9 cellular contexts compared by ENCODE assay signal in the genomic region with DNA sequence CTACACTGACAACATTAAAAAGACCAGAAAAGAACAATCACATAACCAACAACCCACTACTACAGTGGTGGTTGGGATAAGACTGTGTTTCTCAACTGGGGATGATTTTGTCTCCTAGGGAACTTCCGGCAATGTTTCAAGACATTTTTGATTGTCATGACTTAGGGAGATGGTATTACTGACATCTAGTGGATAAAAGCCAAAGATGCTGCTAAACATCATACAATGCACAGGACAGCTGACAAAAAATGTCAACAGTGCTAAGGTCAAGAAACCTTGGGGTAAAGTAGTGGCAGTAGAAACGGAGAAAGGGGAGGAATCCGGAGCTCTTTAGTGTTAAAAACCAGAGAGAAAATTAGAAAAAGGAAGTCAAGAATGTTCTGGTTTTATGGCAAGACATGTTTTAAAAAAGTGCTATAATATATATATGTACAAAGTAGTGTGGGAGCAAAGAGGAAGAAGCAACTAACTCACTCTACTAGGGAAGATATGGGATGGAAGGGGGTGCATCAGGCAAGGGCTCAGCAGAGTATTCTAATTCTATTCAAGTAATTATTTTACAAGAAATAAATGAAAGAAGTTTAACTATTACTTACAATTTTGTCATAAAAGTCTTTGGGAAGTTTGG. TPM values are rescaled to one million over a fixed set of nuclear protein-coding genes. Genes with fewer than 3 reads are reported as not detected.
DNase-seq lines count a peak whose midpoint lies in the region; ATAC-seq and TF ChIP-seq lines count a peak whose summit lies in the region.
"Had no signal": no experiment of that assay in that cellular context is flagged by ENCODE, and none has a peak within 500 bp of the region (broad histone marks: within the 10 kb centered on the region; RNA-seq: fewer than 3 reads in every experiment).

No MANE protein-coding gene starts in this region.

- no peaks in the 10 kb centered on the region for H3K9me2 ChIP-seq in OCI-LY1 (ENCODE audit: low read depth, low read length)

- no peak overlapping the region for H3K9ac ChIP-seq in OCI-LY1 (ENCODE audit: low read length)
- H3K9ac ChIP-seq in fibroblast of lung (ENCODE audit: insufficient read depth, low read length), result no peak overlapping the region

- no peak for TF ChIP-seq POLR2A in heart left ventricle (IDR thresholded peaks at IDR 0.05)
- no peak for TF ChIP-seq POLR2A in gastroesophageal sphincter (IDR thresholded peaks at IDR 0.05)

- H3K9me3 ChIP-seq in heart left ventricle (no peaks in the 10 kb centered on the region), OCI-LY1 (ENCODE audit: low read length) (no peaks in the 10 kb centered on the region), fibroblast of lung (ENCODE audit: control insufficient read depth, insufficient read depth, low read depth, low read length) (no peaks in the 10 kb centered on the region), gastroesophageal sphincter (no peaks in the 10 kb centered on the region)

- peaks cover 0 to 8% (median 0%) of the 10 kb centered on the region in 12 donors for H3K4me1 ChIP-seq in heart left ventricle
- H3K4me1 ChIP-seq in OCI-LY1 (ENCODE audit: insufficient read depth, low read length, severe bottlenecking), result no peaks in the 10 kb centered on the region
- H3K4me1 ChIP-seq in fibroblast of lung (ENCODE audit: control insufficient read depth, extremely low read depth, insufficient read depth, low read length), result no peaks in the 10 kb centered on the region
- H3K4me1 ChIP-seq in gastroesophageal sphincter, result no peaks in the 10 kb centered on the region

- DNase-seq in heart left ventricle (no peak), Right ventricle myocardium inferior (ENCODE audit: missing footprints) (no peak), fibroblast of lung (ENCODE audit: low read depth in 2 of 2) (peak; percentile 8 to 31), mucosa of gallbladder (ENCODE audit: low spot score) (no peak), UCSD-AML1 (lab: John Stamatoyannopoulos, UW; ENCODE audit: unreplicated experiment) (no peak)
- DNase-seq in activated effector memory CD4-positive, alpha-beta T cell treated with anti-CD3 and anti-CD28 coated beads, Interleukin-2, amount 50 U/mL, for 16 hours, result no peak
- DNase-seq: activated T-cell treated with anti-CD3 and anti-CD28 coated beads, Interleukin-2, amount 50 U/mL, for 4 hours had no signal

- TF ChIP-seq EP300 in gastroesophageal sphincter (IDR thresholded peaks at IDR 0.05), result no peak

- peak in 1 of 4 donors; percentile 38 for ATAC-seq in heart left ventricle
- no peak for ATAC-seq in Right ventricle myocardium inferior
- no peak for ATAC-seq in gastroesophageal sphincter

- H3K27me3 ChIP-seq in heart left ventricle (no peaks in the 10 kb centered on the region), OCI-LY1 (ENCODE audit: insufficient read depth, low read length) (no peaks in the 10 kb centered on the region), fibroblast of lung (ENCODE audit: control insufficient read depth, insufficient read depth, low read length) (no peaks in the 10 kb centered on the region), gastroesophageal sphincter (no peaks in the 10 kb centered on the region)

- H4K20me1 ChIP-seq in OCI-LY1 (ENCODE audit: insufficient read depth, low read length) (no peaks in the 10 kb centered on the region), fibroblast of lung (ENCODE audit: control insufficient read depth, extremely low read depth, insufficient read depth, low read length) (no peaks in the 10 kb centered on the region)

- H3K4me2 ChIP-seq in OCI-LY1 (ENCODE audit: low read length) (no peak overlapping the region), fibroblast of lung (ENCODE audit: extremely low read depth, insufficient read depth, low read length) (peak overlapping the region; percentile 8)

- H3K4me3 ChIP-seq in heart left ventricle (no peak overlapping the region), OCI-LY1 (ENCODE audit: low read depth, low read length, poor library complexity, severe bottlenecking) (no peak overlapping the region), fibroblast of lung (replicated peaks in 1 of 4; ENCODE audit: control extremely low read depth in 1 of 4, insufficient read depth in 1 of 4, low read depth in 3 of 4, low read length in 4 of 4) (no peak overlapping the region), gastroesophageal sphincter (no peak overlapping the region)

- no peaks in the 10 kb centered on the region for H3F3A ChIP-seq in OCI-LY1 (ENCODE audit: insufficient read depth, low read length)

- intact Hi-C loops in heart left ventricle (cut with DNase I) (no loop called here), Right ventricle myocardium inferior (cut with DNase I) (no loop called here)

- H3K27ac ChIP-seq in heart left ventricle (no peak overlapping the region), OCI-LY1 (ENCODE audit: low read depth, low read length, poor library complexity, severe bottlenecking) (no peak overlapping the region), fibroblast of lung (ENCODE audit: insufficient read depth, low read length) (no peak overlapping the region), gastroesophageal sphincter (no peak overlapping the region)

- TF ChIP-seq CTCF in heart left ventricle (IDR thresholded peaks at IDR 0.05) (peak in 7 of 12 donors; percentile 8 to 45 (median 25)), OCI-LY1 (IDR thresholded peaks at IDR 0.05; ENCODE audit: low read length) (peak; percentile 60), fibroblast of lung (conservative IDR thresholded peaks at IDR 0.05 in 1 of 2, IDR thresholded peaks at IDR 0.05 in 1 of 2; ENCODE audit: low read depth in 1 of 2, low read length in 2 of 2) (peak in 1 of 2 donors; percentile 20), gastroesophageal sphincter (IDR thresholded peaks at IDR 0.05) (no peak)

- H3K36me3 ChIP-seq in heart left ventricle (peaks cover 0 to 85% (median 59%) of the 10 kb centered on the region in 9 donors), OCI-LY1 (ENCODE audit: insufficient read depth, low read length) (peaks cover 72% of the 10 kb centered on the region), fibroblast of lung (ENCODE audit: control insufficient read depth, insufficient read depth, low read length) (no peaks in the 10 kb centered on the region), gastroesophageal sphincter (peaks cover 3 to 72% of the 10 kb centered on the region in 2 donors)

- 54 to 62% (median 58%) methylated on average over 3 of the region's 3 CpGs for WGBS in heart left ventricle, 4 donors
- 68 to 76% methylated on average over 3 of the region's 3 CpGs for WGBS in gastroesophageal sphincter (ENCODE audit: low coverage in 1 of 2), 2 donors

- H2AFZ ChIP-seq in OCI-LY1 (ENCODE audit: low read length), result no peak overlapping the region
- no peak overlapping the region for H2AFZ ChIP-seq in fibroblast of lung (ENCODE audit: low read length)

- H3K79me2 ChIP-seq in OCI-LY1 (ENCODE audit: insufficient read depth, low read length) (no peaks in the 10 kb centered on the region), fibroblast of lung (ENCODE audit: control insufficient read depth, insufficient read depth, low read length) (no peaks in the 10 kb centered on the region)

RNA-seq across cellular contexts. Expression of gene CKAP5, which starts 37.2 kb away (rescaled TPM):
- 100 to 1,000 TPM in 1 of 9 donors, 10 to 100 TPM in 8; 41.7 to 108 (median 76.0) TPM for total RNA-seq in heart left ventricle
- polyA plus RNA-seq in heart left ventricle, result 10 to 100 TPM; 12.3 to 27.4 TPM
- 70.3 TPM for total RNA-seq in Right ventricle myocardium inferior
- 61.4 and 111 TPM in 2 replicates for total RNA-seq in fibroblast of lung
- 64.7 and 91.9 TPM in 2 replicates for polyA plus RNA-seq in fibroblast of lung
- 50.8 and 58.1 TPM in 2 replicates for polyA plus RNA-seq in fibroblast of lung (2012)
- 53.2 and 104 TPM in 2 replicates for polyA minus RNA-seq in fibroblast of lung (ENCODE audit: low replicate concordance)
- 10 to 100 TPM; 39.8 to 46.9 (median 43.4) TPM for total RNA-seq in gastroesophageal sphincter
- 64.6 TPM for total RNA-seq in mucosa of gallbladder

Comparison
In these comparisons a context has a peak if more than half of its experiments do, and no peak if none do; other contexts are left out.
1. DNase-seq: peak in fibroblast of lung (2 of 2); none in heart left ventricle (0 of 5), Right ventricle myocardium inferior (single experiment), mucosa of gallbladder (single experiment), UCSD-AML1 (single experiment) and activated effector memory CD4-positive, alpha-beta T cell treated with anti-CD3 and anti-CD28 coated beads, Interleukin-2, amount 50 U/mL, for 16 hours (single experiment).
2. CTCF ChIP-seq: peak in heart left ventricle (7 of 12) and OCI-LY1 (single experiment); none in gastroesophageal sphincter (0 of 4).